ENCODE assay signal across 10 cellular contexts in genomic region chr14:61329478-61330051, GRCh38. TPM values are rescaled to one million over a fixed set of nuclear protein-coding genes. Genes with fewer than 3 reads are reported as not detected.
DNase-seq lines count a peak whose midpoint lies in the region; ATAC-seq and TF ChIP-seq lines count a peak whose summit lies in the region.
"Had no signal": no experiment of that assay in that cellular context is flagged by ENCODE, and none has a peak within 500 bp of the region (broad histone marks: within the 10 kb centered on the region; RNA-seq: fewer than 3 reads in every experiment).

No MANE protein-coding gene starts in this region.

- ATAC-seq in heart left ventricle (peak in 1 of 4 donors; percentile 19), GM21576 (IDR thresholded peaks at IDR 0.05; ENCODE audit: unreplicated experiment) (no peak)

- H3K27ac ChIP-seq in heart left ventricle: peak overlapping the region; percentile 5 to 84 (median 50)
- no peak overlapping the region for H3K27ac ChIP-seq in Karpas-422 (ENCODE audit: low read length)
- H3K27ac ChIP-seq in esophagus squamous epithelium: peak overlapping the region; percentile 45 to 96 (median 66)
- H3K27ac ChIP-seq: C4-2B had no signal

- peak overlapping the region in 1 of 12 donors; percentile 9 for H3K4me3 ChIP-seq in heart left ventricle
- no peak overlapping the region for H3K4me3 ChIP-seq in Karpas-422 (ENCODE audit: low read length)
- no peak overlapping the region for H3K4me3 ChIP-seq in esophagus squamous epithelium
- no peak overlapping the region for H3K4me3 ChIP-seq in MG63

- H3K9me2 ChIP-seq in Karpas-422 (replicated peaks; ENCODE audit: insufficient read depth, low read length): no peaks in the 10 kb centered on the region

- intact Hi-C loops in heart left ventricle (cut with DNase I) (loop anchor here in 5 of 10 donors (5.0 to 10.0 kb wide), 5 partner anchors 85 to 125 kb away; no protein-coding TSS in a partner anchor), cardiac septum (cut with DNase I) (loop anchor here (10.0 kb wide), 1 partner anchor 85 kb away; no protein-coding TSS in a partner anchor), esophagus squamous epithelium (cut with DNase I) (no loop called here)

- H3K4me1 Mint-ChIP-seq in type B pancreatic cell (ENCODE audit: unreplicated experiment): peaks cover 17% of the 10 kb centered on the region

- H3K27ac Mint-ChIP-seq in type B pancreatic cell: peak overlapping the region; percentile 5
- H3K27ac Mint-ChIP-seq: mesothelial cell of epicardium had no signal

- H3K9ac ChIP-seq in Karpas-422 (ENCODE audit: low read length): no peak overlapping the region

- no peaks in the 10 kb centered on the region for H4K20me1 ChIP-seq in Karpas-422 (ENCODE audit: insufficient read depth, low read depth, low read length)

- H3K9me3 Mint-ChIP-seq in type B pancreatic cell: no peaks in the 10 kb centered on the region

- peaks cover 0 to 9% (median 0%) of the 10 kb centered on the region in 12 donors for H3K9me3 ChIP-seq in heart left ventricle
- no peaks in the 10 kb centered on the region for H3K9me3 ChIP-seq in Karpas-422 (ENCODE audit: low read length)
- no peaks in the 10 kb centered on the region for H3K9me3 ChIP-seq in esophagus squamous epithelium
- H3K9me3 ChIP-seq in MG63: peaks cover 2% of the 10 kb centered on the region

- H3K27me3 Mint-ChIP-seq in type B pancreatic cell: no peaks in the 10 kb centered on the region

- peak overlapping the region; percentile 1 for H3K4me3 Mint-ChIP-seq in type B pancreatic cell
- H3K4me3 Mint-ChIP-seq: mesothelial cell of epicardium had no signal

- DNase-seq in heart left ventricle: no peak
- no peak for DNase-seq in cardiac septum (ENCODE audit: low spot score)
- DNase-seq in Karpas-422: peak; percentile 63
- no peak for DNase-seq in esophagus squamous epithelium (lab: John Stamatoyannopoulos, UW)
- DNase-seq in type B pancreatic cell (ENCODE audit: extremely low spot score, unreplicated experiment): no peak
- DNase-seq in MG63: no peak
- DNase-seq in nucleus accumbens (lab: John Stamatoyannopoulos, UW): no peak

- WGBS in heart left ventricle, 4 donors: 81 to 95% (median 89%) methylated on average over 8 of the region's 8 CpGs
- 69 to 84% methylated on average over 8 of the region's 8 CpGs for WGBS in esophagus squamous epithelium, 2 donors

- peaks cover 5% of the 10 kb centered on the region for H3K36me3 Mint-ChIP-seq in type B pancreatic cell

- TF ChIP-seq CTCF in heart left ventricle (IDR thresholded peaks at IDR 0.05): no peak
- TF ChIP-seq CTCF in esophagus squamous epithelium (IDR thresholded peaks at IDR 0.05): no peak
- no peak for TF ChIP-seq CTCF in type B pancreatic cell (conservative IDR thresholded peaks at IDR 0.05)

- no peak for TF ChIP-seq POLR2A in heart left ventricle (IDR thresholded peaks at IDR 0.05)
- TF ChIP-seq POLR2A in esophagus squamous epithelium (IDR thresholded peaks at IDR 0.05): no peak

- no peak overlapping the region for H2AFZ ChIP-seq in Karpas-422 (ENCODE audit: low read length)

- H3K4me1 ChIP-seq in heart left ventricle (peaks cover 0 to 54% (median 29%) of the 10 kb centered on the region in 12 donors), Karpas-422 (ENCODE audit: low read length) (0 out of 2 replicates have a peak, but pooled peaks cover 2% of the 10 kb centered on the region), esophagus squamous epithelium (peaks cover 3 to 59% (median 5%) of the 10 kb centered on the region in 3 donors)

- H3K27me3 ChIP-seq in heart left ventricle (no peaks in the 10 kb centered on the region), Karpas-422 (ENCODE audit: low read length) (no peaks in the 10 kb centered on the region), esophagus squamous epithelium (no peaks in the 10 kb centered on the region), MG63 (no peaks in the 10 kb centered on the region)

- H3K4me2 ChIP-seq in Karpas-422 (ENCODE audit: low read depth, low read length, poor library complexity, severe bottlenecking): no peak overlapping the region

- no peaks in the 10 kb centered on the region for H3K79me2 ChIP-seq in Karpas-422 (ENCODE audit: low read length)

- H3K36me3 ChIP-seq in heart left ventricle (no peaks in the 10 kb centered on the region), Karpas-422 (ENCODE audit: insufficient read depth, low read length) (no peaks in the 10 kb centered on the region), esophagus squamous epithelium (no peaks in the 10 kb centered on the region), MG63 (no peaks in the 10 kb centered on the region)

RNA-seq across cellular contexts. Expression of gene PRKCH, which starts 8.2 kb away (rescaled TPM):
- total RNA-seq in heart left ventricle (10 to 100 TPM; 13.2 to 42.1 (median 21.7) TPM), cardiac septum (17.0 TPM), esophagus squamous epithelium (10 to 100 TPM; 34.5 to 51.3 (median 45.0) TPM), type B pancreatic cell (ENCODE audit: low replicate concordance) (19.1 and 59.0 TPM in 2 replicates)
- polyA plus RNA-seq in heart left ventricle: 10 to 100 TPM in 1 of 2 donors, 1 to 10 TPM in 1; 6.1 to 49.2 TPM
- 3.4 and 7.0 TPM in 2 replicates for total RNA-seq in Karpas-422 (2014; rRNA removed; shearing (Covaris generic); ENCODE audit: low replicate concordance)
- total RNA-seq in MG63 (2014; rRNA removed; shearing (Covaris generic); ENCODE audit: low replicate concordance): 5.3 and 6.0 TPM in 2 replicates

RNA-seq across cellular contexts. Expression of gene TMEM30B, which starts 48.4 kb away (rescaled TPM):
- total RNA-seq in heart left ventricle (1 to 10 TPM in 3 of 9 donors, under 1 TPM in 6; 0.12 to 2.4 (median 0.42) TPM), cardiac septum (5.2 TPM), esophagus squamous epithelium (10 to 100 TPM; 18.5 to 35.9 (median 26.3) TPM), type B pancreatic cell (ENCODE audit: low replicate concordance) (12.2 and 25.3 TPM in 2 replicates)
- under 1 TPM; 0.11 to 0.24 TPM for polyA plus RNA-seq in heart left ventricle
- total RNA-seq in Karpas-422 (2014; rRNA removed; shearing (Covaris generic); ENCODE audit: low replicate concordance): not detected in 2 replicates
- not detected in 2 replicates for total RNA-seq in MG63 (2014; rRNA removed; shearing (Covaris generic); ENCODE audit: low replicate concordance)
